ENCODE assay signal across 27 cellular contexts in the genomic region with DNA sequence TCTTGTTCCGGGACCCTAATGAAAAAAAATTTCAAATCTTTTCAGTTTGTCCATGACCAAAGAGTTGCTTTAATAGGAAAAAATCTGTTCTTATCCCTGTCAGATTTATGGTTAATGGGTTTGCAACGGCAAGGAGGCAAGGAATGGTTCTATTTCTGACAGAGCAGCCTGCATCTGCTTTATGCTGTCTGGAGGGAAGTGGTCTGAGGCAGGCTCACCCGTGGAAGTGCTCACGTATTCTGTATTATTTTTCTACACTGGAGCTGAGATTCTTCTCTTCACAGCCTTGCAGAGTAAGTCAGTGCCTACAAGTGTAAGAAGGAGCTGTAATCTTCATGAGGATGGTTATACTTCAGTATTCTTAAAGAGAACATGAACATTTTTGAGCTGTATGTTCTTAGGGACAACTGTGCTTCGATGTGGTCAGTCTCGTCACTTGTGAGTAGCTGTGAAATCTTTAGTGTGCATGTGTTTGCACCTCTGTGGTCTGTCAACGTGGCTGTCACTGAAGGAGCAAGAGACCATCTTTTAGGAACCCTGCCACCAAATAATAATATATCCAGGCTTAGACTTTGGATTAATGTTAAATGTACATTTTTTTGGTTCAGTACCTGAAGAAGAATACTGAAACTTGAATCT.
"Had no signal": no experiment of that assay in that cellular context is flagged by ENCODE, and none has a peak within 500 bp of the region (broad histone marks: within the 10 kb centered on the region; RNA-seq: fewer than 3 reads in every experiment).

No MANE protein-coding gene starts in this region.

- H3K9me3 Mint-ChIP-seq: natural killer cell treated with Interleukin-12 subunit alpha and Interleukin-12 subunit beta and Interleukin-15 and Interleukin-18, amount 100 ng/mL, for 72 hours; neural progenitor cell; stimulated activated memory B cell treated with anti-CD40 and anti-IgM and Interleukin-4, amounts not matched to agents 10 μg/mL and 1 μg/mL and 100 μg/mL, for 72 hours; stimulated activated naive CD8-positive, alpha-beta T cell treated with anti-CD3 and anti-CD28 coated beads, Interleukin-15, amount 100 ng/mL, for 72 hours; type B pancreatic cell had no signal

- H3K27ac Mint-ChIP-seq: naive thymus-derived CD4-positive, alpha-beta T cell; natural killer cell treated with Interleukin-12 subunit alpha and Interleukin-12 subunit beta and Interleukin-15 and Interleukin-18, amount 100 ng/mL, for 72 hours; neural progenitor cell; progenitor cell of endocrine pancreas; stimulated activated memory B cell treated with anti-CD40 and anti-IgM and Interleukin-4, amounts not matched to agents 10 μg/mL and 1 μg/mL and 100 μg/mL, for 72 hours; stimulated activated naive CD8-positive, alpha-beta T cell treated with anti-CD3 and anti-CD28 coated beads, Interleukin-15, amount 100 ng/mL, for 72 hours; type B pancreatic cell had no signal

- H3K4me1 Mint-ChIP-seq: neural progenitor cell; stimulated activated memory B cell treated with anti-CD40 and anti-IgM and Interleukin-4, amounts not matched to agents 10 μg/mL and 1 μg/mL and 100 μg/mL, for 72 hours; stimulated activated naive CD8-positive, alpha-beta T cell treated with anti-CD3 and anti-CD28 coated beads, Interleukin-15, amount 100 ng/mL, for 72 hours had no signal

- H3K4me3 Mint-ChIP-seq: naive thymus-derived CD4-positive, alpha-beta T cell; natural killer cell treated with Interleukin-12 subunit alpha and Interleukin-12 subunit beta and Interleukin-15 and Interleukin-18, amount 100 ng/mL, for 72 hours; neural progenitor cell; stimulated activated memory B cell treated with anti-CD40 and anti-IgM and Interleukin-4, amounts not matched to agents 10 μg/mL and 1 μg/mL and 100 μg/mL, for 72 hours; stimulated activated naive CD8-positive, alpha-beta T cell treated with anti-CD3 and anti-CD28 coated beads, Interleukin-15, amount 100 ng/mL, for 72 hours; type B pancreatic cell had no signal

- H3K27me3 Mint-ChIP-seq: naive thymus-derived CD4-positive, alpha-beta T cell; natural killer cell treated with Interleukin-12 subunit alpha and Interleukin-12 subunit beta and Interleukin-15 and Interleukin-18, amount 100 ng/mL, for 72 hours; progenitor cell of endocrine pancreas; stimulated activated memory B cell treated with anti-CD40 and anti-IgM and Interleukin-4, amounts not matched to agents 10 μg/mL and 1 μg/mL and 100 μg/mL, for 72 hours; stimulated activated naive CD8-positive, alpha-beta T cell treated with anti-CD3 and anti-CD28 coated beads, Interleukin-15, amount 100 ng/mL, for 72 hours; type B pancreatic cell had no signal

- DNase-seq: naive thymus-derived CD4-positive, alpha-beta T cell; occipital lobe; ovary; posterior cingulate gyrus; psoas muscle; right cardiac atrium; spleen; stimulated activated CD4-positive, alpha-beta T cell treated with anti-CD3 and anti-CD28 coated beads, Interleukin-12 subunit alpha, Interleukin-12 subunit beta, amount 100 ng/mL, for 4 hours; stimulated activated CD4-positive, alpha-beta T cell treated with anti-CD3 and anti-CD28 coated beads, Interleukin-1b, Interleukin-23, amount 100 ng/mL, for 48 hours; stimulated activated CD4-positive, alpha-beta T cell treated with anti-CD3 and anti-CD28 coated beads, Interleukin-4, amount 100 ng/mL, for 1 hour; stimulated activated CD4-positive, alpha-beta T cell treated with anti-CD3 and anti-CD28 coated beads, Interleukin-4, amount 100 ng/mL, for 4 hours; stimulated activated CD8-positive, alpha-beta memory T cell treated with anti-CD3 and anti-CD28 coated beads, Interleukin-4, amount 100 ng/mL, for 48 hours; stimulated activated naive CD4-positive, alpha-beta T cell; stimulated activated naive CD8-positive, alpha-beta T cell treated with anti-CD3 and anti-CD28 coated beads, Interleukin-15, amount 100 ng/mL, for 72 hours; stimulated activated naive CD8-positive, alpha-beta T cell treated with anti-CD3 and anti-CD28 coated beads, Interleukin-15, Interleukin-2, amounts not matched to agents 100 U/mL and 50 U/mL, for 24 hours; substantia nigra; testis; tibial artery; transverse colon; upper lobe of right lung; uterus had no signal

- ATAC-seq: naive thymus-derived CD4-positive, alpha-beta T cell; psoas muscle; right cardiac atrium; sciatic nerve; stimulated activated memory B cell treated with anti-CD40 and anti-IgM and Interleukin-4, amounts not matched to agents 10 μg/mL and 1 μg/mL and 100 μg/mL, for 72 hours; stimulated activated naive CD8-positive, alpha-beta T cell treated with anti-CD3 and anti-CD28 coated beads, Interleukin-15, amount 100 ng/mL, for 72 hours; stimulated activated naive CD8-positive, alpha-beta T cell treated with anti-CD3 and anti-CD28 coated beads, Interleukin-15, Interleukin-2, amounts not matched to agents 100 U/mL and 50 U/mL, for 24 hours; upper lobe of right lung had no signal
